8 cellular contexts compared by ENCODE assay signal in the genomic region with DNA sequence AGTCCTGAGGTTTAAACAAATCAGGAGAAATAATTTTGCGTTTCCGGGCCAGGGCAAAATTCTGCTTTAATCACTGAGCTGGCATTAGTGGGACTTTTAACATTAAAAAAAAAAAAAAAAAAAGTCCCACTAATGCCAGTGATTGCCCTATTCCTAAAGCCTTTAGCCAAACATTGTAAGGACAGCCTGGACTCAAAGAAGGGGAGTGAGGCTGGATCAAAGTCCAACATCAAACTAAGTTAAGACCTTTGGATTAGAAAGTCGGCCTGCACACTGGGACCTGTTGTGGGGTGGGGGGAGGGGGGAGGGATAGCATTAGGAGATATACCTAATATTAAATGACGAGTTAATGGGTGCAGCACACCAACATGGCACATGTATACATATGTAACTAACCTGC. TPM values are rescaled to one million over a fixed set of nuclear protein-coding genes. Genes with fewer than 3 reads are reported as not detected.
DNase-seq lines count a peak whose midpoint lies in the region; ATAC-seq and TF ChIP-seq lines count a peak whose summit lies in the region.
"Not testable (repeated sequence)": the region's sequence is repeated elsewhere in the genome, so short reads cannot be mapped to it uniquely, and the experiment has no call there.

No MANE protein-coding gene starts in this region.

- not testable (repeated sequence) for H3K27ac ChIP-seq in ACC112 (ENCODE audit: low read depth, low read length); SJCRH30; thoracic aorta

- not testable (repeated sequence) for H3K27ac Mint-ChIP-seq in activated naive CD8-positive, alpha-beta T cell; immature natural killer cell; progenitor cell of endocrine pancreas

- H3K4me3 ChIP-seq in ACC112 (ENCODE audit: low read depth, low read length) (peak overlapping the region; percentile 94; the same call in 1 of the 2 replicates), SJCRH30 (peak overlapping the region; percentile 72), endocrine pancreas (ENCODE audit: control insufficient read depth, insufficient read depth, low read length) (peak overlapping the region; percentile 66), thoracic aorta (peak overlapping the region; percentile 94)

- H3K4me1 Mint-ChIP-seq in activated naive CD8-positive, alpha-beta T cell (ENCODE audit: low read depth); immature natural killer cell: not testable (repeated sequence)
- H3K4me1 Mint-ChIP-seq in progenitor cell of endocrine pancreas (ENCODE audit: low read depth) = peaks cover 27% of the 10 kb centered on the region

- DNase-seq in HuH-7.5 (ENCODE audit: low spot score) = peak; percentile 19
- not testable (repeated sequence) for DNase-seq in SJCRH30; immature natural killer cell; progenitor cell of endocrine pancreas (ENCODE audit: low spot score, unreplicated experiment); thoracic aorta (ENCODE audit: low spot score)

- not testable (repeated sequence) for H2AFZ ChIP-seq in ACC112 (ENCODE audit: low read length, unreplicated experiment)

- peak overlapping the region; percentile 41 for H3K4me3 Mint-ChIP-seq in activated naive CD8-positive, alpha-beta T cell
- H3K4me3 Mint-ChIP-seq in immature natural killer cell (peak overlapping the region in 4 of 5 donors; percentile 21 to 64 (median 48)), progenitor cell of endocrine pancreas (ENCODE audit: low read depth) (peak overlapping the region; percentile 37)

- not testable (repeated sequence) for H3K79me2 ChIP-seq in ACC112 (ENCODE audit: control insufficient read depth, insufficient read depth, low read length, unreplicated experiment)

- H3K27me3 Mint-ChIP-seq in activated naive CD8-positive, alpha-beta T cell; immature natural killer cell (ENCODE audit: low read depth in 3 of 3); progenitor cell of endocrine pancreas: not testable (repeated sequence)

- H3K36me3 ChIP-seq in ACC112 (ENCODE audit: insufficient read depth, low read length); SJCRH30; endocrine pancreas (ENCODE audit: control insufficient read depth, insufficient read depth, low read length); thoracic aorta: not testable (repeated sequence)

- not testable (repeated sequence) for ATAC-seq in thoracic aorta (ENCODE audit: insufficient number of reproducible peaks, low FRiP score, low read depth)

- not testable (repeated sequence) for H3K4me1 ChIP-seq in ACC112 (ENCODE audit: control insufficient read depth, insufficient read depth, low read length, unreplicated experiment); SJCRH30; thoracic aorta (ENCODE audit: control insufficient read depth in 1 of 2, low read depth in 2 of 2)
- peaks cover 23% of the 10 kb centered on the region for H3K4me1 ChIP-seq in endocrine pancreas (ENCODE audit: control insufficient read depth, insufficient read depth, low read length)

- TF ChIP-seq CTCF in progenitor cell of endocrine pancreas (IDR thresholded peaks at IDR 0.05; ENCODE audit: unreplicated experiment); thoracic aorta (IDR thresholded peaks at IDR 0.05): not testable (repeated sequence)

- not testable (repeated sequence) for H3K36me3 Mint-ChIP-seq in activated naive CD8-positive, alpha-beta T cell; immature natural killer cell; progenitor cell of endocrine pancreas (ENCODE audit: insufficient read depth)

- H3K9me3 ChIP-seq in SJCRH30 (replicated peaks); endocrine pancreas (ENCODE audit: control insufficient read depth, low read length); thoracic aorta: not testable (repeated sequence)

- not testable (repeated sequence) for H3K9me3 Mint-ChIP-seq in activated naive CD8-positive, alpha-beta T cell (ENCODE audit: low read depth); immature natural killer cell
- peaks cover 14% of the 10 kb centered on the region for H3K9me3 Mint-ChIP-seq in progenitor cell of endocrine pancreas (ENCODE audit: low read depth)

- not testable (repeated sequence) for H3K9ac ChIP-seq in endocrine pancreas (ENCODE audit: control insufficient read depth, insufficient read depth, low read length)

- H3K27me3 ChIP-seq in ACC112 (ENCODE audit: insufficient read depth, low read length); SJCRH30; endocrine pancreas (ENCODE audit: control insufficient read depth, insufficient read depth, low read length); thoracic aorta (replicated peaks; ENCODE audit: insufficient read depth): not testable (repeated sequence)

RNA-seq across cellular contexts. Expression of a gene that starts 0.7 kb away (rescaled TPM):
- total RNA-seq in SJCRH30 (2014; rRNA removed; shearing (Covaris generic)) = 3.4 and 5.7 TPM in 2 replicates
- polyA plus RNA-seq in immature natural killer cell = 1 to 10 TPM in 1 of 3 donors, under 1 TPM in 1, not detected in 1; 0.22 to 1.5 TPM
- 6.2 and 7.6 TPM in 2 replicates for total RNA-seq in progenitor cell of endocrine pancreas
- total RNA-seq in thoracic aorta = 1 to 10 TPM; 2.0 to 3.1 TPM
